Comparison of ENCODE assay signal across 2 cellular contexts in genomic region chr2:191200910-191201309, GRCh38.
TF ChIP-seq lines count a peak whose summit lies in the region.

No MANE protein-coding gene starts in this region.

TF ChIP-seq in IMR-90, 13 proteins besides CTCF, POLR2A, EP300 and RAD21:
- no peak for TF ChIP-seq NFE2L2 (IDR thresholded peaks at IDR 0.05; ENCODE audit: low read depth, low read length)
- no peak for TF ChIP-seq CEBPB (IDR thresholded peaks at IDR 0.05; ENCODE audit: low read depth, low read length)
- TF ChIP-seq SMC3 (IDR thresholded peaks at IDR 0.05; ENCODE audit: low read depth, low read length): no peak
- TF ChIP-seq MXI1 (IDR thresholded peaks at IDR 0.05; ENCODE audit: borderline replicate concordance, low read depth, low read length): no peak
- no peak for TF ChIP-seq ELK1 (IDR thresholded peaks at IDR 0.05; ENCODE audit: borderline replicate concordance, low read depth, low read length)
- TF ChIP-seq FOS (IDR thresholded peaks at IDR 0.05; ENCODE audit: low read depth, low read length): no peak
- TF ChIP-seq USF2 (IDR thresholded peaks at IDR 0.05; ENCODE audit: low read depth, low read length): no peak
- no peak for TF ChIP-seq RFX5 (IDR thresholded peaks at IDR 0.05; ENCODE audit: low read depth, low read length)
- no peak for TF ChIP-seq MAZ (IDR thresholded peaks at IDR 0.05; ENCODE audit: borderline replicate concordance, low read depth, low read length)
- TF ChIP-seq BHLHE40 (IDR thresholded peaks at IDR 0.05; ENCODE audit: low read depth, low read length): no peak
- no peak for TF ChIP-seq RCOR1 (IDR thresholded peaks at IDR 0.05; ENCODE audit: insufficient replicate concordance, low read length)

TF ChIP-seq in WTC11, 78 proteins besides CTCF, POLR2A, EP300 and RAD21:
- TF ChIP-seq CREM (CRISPR knock-in tag; IDR thresholded peaks at IDR 0.05) (no peak), NR3C1 (CRISPR knock-in tag; conservative IDR thresholded peaks at IDR 0.05; ENCODE audit: low read depth) (no peak), ZNF281 (CRISPR knock-in tag; IDR thresholded peaks at IDR 0.05) (no peak), IRF1 (CRISPR knock-in tag; IDR thresholded peaks at IDR 0.05) (no peak), ELF4 (CRISPR knock-in tag; IDR thresholded peaks at IDR 0.05; ENCODE audit: low read depth) (no peak), NR2C2 (CRISPR knock-in tag; IDR thresholded peaks at IDR 0.05) (no peak), RELA (CRISPR knock-in tag; IDR thresholded peaks at IDR 0.05; ENCODE audit: borderline replicate concordance) (no peak), NR1H2 (CRISPR knock-in tag; IDR thresholded peaks at IDR 0.05) (no peak), GRHL2 (CRISPR knock-in tag; IDR thresholded peaks at IDR 0.05; ENCODE audit: insufficient replicate concordance, severe bottlenecking) (no peak), OVOL2 (CRISPR knock-in tag; IDR thresholded peaks at IDR 0.05; ENCODE audit: borderline replicate concordance) (no peak), JUN (CRISPR knock-in tag; IDR thresholded peaks at IDR 0.05) (no peak), PREB (CRISPR knock-in tag; IDR thresholded peaks at IDR 0.05; ENCODE audit: borderline replicate concordance) (no peak), ETV6 (CRISPR knock-in tag; IDR thresholded peaks at IDR 0.05) (no peak), USF2 (CRISPR knock-in tag; IDR thresholded peaks at IDR 0.05) (no peak), TEAD1 (CRISPR knock-in tag; IDR thresholded peaks at IDR 0.05) (no peak)
- TF ChIP-seq, protein P1, sequence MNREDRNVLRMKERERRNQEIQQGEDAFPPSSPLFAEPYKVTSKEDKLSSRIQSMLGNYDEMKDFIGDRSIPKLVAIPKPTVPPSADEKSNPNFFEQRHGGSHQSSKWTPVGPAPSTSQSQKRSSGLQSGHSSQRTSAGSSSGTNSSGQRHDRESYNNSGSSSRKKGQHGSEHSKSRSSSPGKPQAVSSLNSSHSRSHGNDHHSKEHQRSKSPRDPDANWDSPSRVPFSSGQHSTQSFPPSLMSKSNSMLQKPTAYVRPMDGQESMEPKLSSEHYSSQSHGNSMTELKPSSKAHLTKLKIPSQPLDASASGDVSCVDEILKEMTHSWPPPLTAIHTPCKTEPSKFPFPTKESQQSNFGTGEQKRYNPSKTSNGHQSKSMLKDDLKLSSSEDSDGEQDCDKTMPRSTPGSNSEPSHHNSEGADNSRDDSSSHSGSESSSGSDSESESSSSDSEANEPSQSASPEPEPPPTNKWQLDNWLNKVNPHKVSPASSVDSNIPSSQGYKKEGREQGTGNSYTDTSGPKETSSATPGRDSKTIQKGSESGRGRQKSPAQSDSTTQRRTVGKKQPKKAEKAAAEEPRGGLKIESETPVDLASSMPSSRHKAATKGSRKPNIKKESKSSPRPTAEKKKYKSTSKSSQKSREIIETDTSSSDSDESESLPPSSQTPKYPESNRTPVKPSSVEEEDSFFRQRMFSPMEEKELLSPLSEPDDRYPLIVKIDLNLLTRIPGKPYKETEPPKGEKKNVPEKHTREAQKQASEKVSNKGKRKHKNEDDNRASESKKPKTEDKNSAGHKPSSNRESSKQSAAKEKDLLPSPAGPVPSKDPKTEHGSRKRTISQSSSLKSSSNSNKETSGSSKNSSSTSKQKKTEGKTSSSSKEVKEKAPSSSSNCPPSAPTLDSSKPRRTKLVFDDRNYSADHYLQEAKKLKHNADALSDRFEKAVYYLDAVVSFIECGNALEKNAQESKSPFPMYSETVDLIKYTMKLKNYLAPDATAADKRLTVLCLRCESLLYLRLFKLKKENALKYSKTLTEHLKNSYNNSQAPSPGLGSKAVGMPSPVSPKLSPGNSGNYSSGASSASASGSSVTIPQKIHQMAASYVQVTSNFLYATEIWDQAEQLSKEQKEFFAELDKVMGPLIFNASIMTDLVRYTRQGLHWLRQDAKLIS (CRISPR knock-in tag; IDR thresholded peaks at IDR 0.05; ENCODE audit: borderline replicate concordance): no peak
- TF ChIP-seq, protein P2, sequence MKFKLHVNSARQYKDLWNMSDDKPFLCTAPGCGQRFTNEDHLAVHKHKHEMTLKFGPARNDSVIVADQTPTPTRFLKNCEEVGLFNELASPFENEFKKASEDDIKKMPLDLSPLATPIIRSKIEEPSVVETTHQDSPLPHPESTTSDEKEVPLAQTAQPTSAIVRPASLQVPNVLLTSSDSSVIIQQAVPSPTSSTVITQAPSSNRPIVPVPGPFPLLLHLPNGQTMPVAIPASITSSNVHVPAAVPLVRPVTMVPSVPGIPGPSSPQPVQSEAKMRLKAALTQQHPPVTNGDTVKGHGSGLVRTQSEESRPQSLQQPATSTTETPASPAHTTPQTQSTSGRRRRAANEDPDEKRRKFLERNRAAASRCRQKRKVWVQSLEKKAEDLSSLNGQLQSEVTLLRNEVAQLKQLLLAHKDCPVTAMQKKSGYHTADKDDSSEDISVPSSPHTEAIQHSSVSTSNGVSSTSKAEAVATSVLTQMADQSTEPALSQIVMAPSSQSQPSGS (CRISPR knock-in tag; IDR thresholded peaks at IDR 0.05; ENCODE audit: borderline replicate concordance, low read depth): no peak
- TF ChIP-seq, protein P3, sequence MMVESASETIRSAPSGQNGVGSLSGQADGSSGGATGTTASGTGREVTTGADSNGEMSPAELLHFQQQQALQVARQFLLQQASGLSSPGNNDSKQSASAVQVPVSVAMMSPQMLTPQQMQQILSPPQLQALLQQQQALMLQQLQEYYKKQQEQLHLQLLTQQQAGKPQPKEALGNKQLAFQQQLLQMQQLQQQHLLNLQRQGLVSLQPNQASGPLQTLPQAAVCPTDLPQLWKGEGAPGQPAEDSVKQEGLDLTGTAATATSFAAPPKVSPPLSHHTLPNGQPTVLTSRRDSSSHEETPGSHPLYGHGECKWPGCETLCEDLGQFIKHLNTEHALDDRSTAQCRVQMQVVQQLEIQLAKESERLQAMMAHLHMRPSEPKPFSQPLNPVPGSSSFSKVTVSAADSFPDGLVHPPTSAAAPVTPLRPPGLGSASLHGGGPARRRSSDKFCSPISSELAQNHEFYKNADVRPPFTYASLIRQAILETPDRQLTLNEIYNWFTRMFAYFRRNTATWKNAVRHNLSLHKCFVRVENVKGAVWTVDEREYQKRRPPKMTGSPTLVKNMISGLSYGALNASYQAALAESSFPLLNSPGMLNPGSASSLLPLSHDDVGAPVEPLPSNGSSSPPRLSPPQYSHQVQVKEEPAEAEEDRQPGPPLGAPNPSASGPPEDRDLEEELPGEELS (CRISPR knock-in tag; IDR thresholded peaks at IDR 0.05): no peak
- TF ChIP-seq, protein P4, sequence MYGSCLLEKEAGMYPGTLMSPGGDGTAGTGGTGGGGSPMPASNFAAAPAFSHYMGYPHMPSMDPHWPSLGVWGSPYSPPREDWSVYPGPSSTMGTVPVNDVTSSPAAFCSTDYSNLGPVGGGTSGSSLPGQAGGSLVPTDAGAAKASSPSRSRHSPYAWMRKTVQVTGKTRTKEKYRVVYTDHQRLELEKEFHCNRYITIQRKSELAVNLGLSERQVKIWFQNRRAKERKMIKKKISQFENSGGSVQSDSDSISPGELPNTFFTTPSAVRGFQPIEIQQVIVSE (CRISPR knock-in tag; IDR thresholded peaks at IDR 0.05; ENCODE audit: borderline replicate concordance): no peak
